Comparison of ENCODE assay signal across 9 cellular contexts in the genomic region with DNA sequence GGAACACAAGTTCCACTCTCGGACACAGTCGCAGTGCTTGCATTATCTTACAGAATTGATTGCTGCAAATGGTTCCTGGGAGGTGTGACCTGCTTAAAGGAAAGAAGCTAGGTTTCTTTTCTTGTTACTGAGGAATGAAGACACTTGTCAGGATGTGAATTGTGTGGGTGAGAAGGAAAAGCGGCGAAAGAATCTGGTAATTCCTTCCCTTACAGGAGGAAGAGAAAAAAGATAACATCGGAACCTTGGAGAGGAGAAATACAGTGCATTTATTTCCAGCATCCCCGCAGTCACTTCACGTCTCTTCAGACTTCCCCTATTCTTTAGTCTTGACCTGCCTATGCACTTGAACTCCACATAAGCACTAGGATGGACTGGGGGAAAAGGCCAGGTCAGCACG. TPM values are rescaled to one million over a fixed set of nuclear protein-coding genes. Genes with fewer than 3 reads are reported as not detected.
DNase-seq lines count a peak whose midpoint lies in the region; ATAC-seq and TF ChIP-seq lines count a peak whose summit lies in the region.
"Had no signal": no experiment of that assay in that cellular context is flagged by ENCODE, and none has a peak within 500 bp of the region (broad histone marks: within the 10 kb centered on the region; RNA-seq: fewer than 3 reads in every experiment).

No MANE protein-coding gene starts in this region.

- peaks cover 17% of the 10 kb centered on the region for H3K4me1 Mint-ChIP-seq in activated CD4-positive, alpha-beta memory T cell treated with anti-CD3 and anti-CD28 coated beads, Interleukin-2, amount 10 ng/mL, durations not matched to agents 7 days and 5 days

- no peak for TF ChIP-seq CTCF in spleen (IDR thresholded peaks at IDR 0.05 in 8 of 11, conservative IDR thresholded peaks at IDR 0.05 in 3 of 11)

- 3 to 11% (median 11%) methylated on average over 8 of the region's 8 CpGs for WGBS in spleen, 5 donors

- H3K27me3 ChIP-seq in iPS-18a (ENCODE audit: control insufficient read depth, insufficient read depth, low read length) (peaks cover 42% of the 10 kb centered on the region), spleen (replicated peaks in 1 of 7) (peaks cover 0 to 31% (median 0%) of the 10 kb centered on the region in 7 donors)

- H3K27me3 Mint-ChIP-seq in activated CD4-positive, alpha-beta memory T cell treated with anti-CD3 and anti-CD28 coated beads, Interleukin-2, amount 10 ng/mL, durations not matched to agents 7 days and 5 days = peaks cover 55% of the 10 kb centered on the region

- H3K9me3 Mint-ChIP-seq in activated CD4-positive, alpha-beta memory T cell treated with anti-CD3 and anti-CD28 coated beads, Interleukin-2, amount 10 ng/mL, durations not matched to agents 7 days and 5 days = no peaks in the 10 kb centered on the region

- H3K4me3 ChIP-seq in iPS-18a (ENCODE audit: low read length) = peak overlapping the region; percentile 90
- H3K4me3 ChIP-seq in spleen = peak overlapping the region; percentile 36 to 81 (median 62)

- ATAC-seq in GM21360 (IDR thresholded peaks at IDR 0.05; ENCODE audit: unreplicated experiment) = no peak

- DNase-seq in NCI-H82 (lab: John Stamatoyannopoulos, UW) (peak; percentile 33), NCI-H82 treated with DMSO at 0.1 percent for 48 hours (lab: John Stamatoyannopoulos, UW; ENCODE audit: unreplicated experiment) (no peak), spleen (no peak), NCI-H2029 treated with DMSO at 0.1 percent for 48 hours (lab: John Stamatoyannopoulos, UW) (no peak), T1000 (lab: John Stamatoyannopoulos, UW) (no peak)
- DNase-seq in activated CD4-positive, alpha-beta memory T cell treated with anti-CD3 and anti-CD28 coated beads, Interleukin-2, amount 10 ng/mL, durations not matched to agents 7 days and 5 days = no peak

- CTCF ChIA-PET in activated CD4-positive, alpha-beta memory T cell treated with anti-CD3 and anti-CD28 coated beads, Interleukin-2, amount 10 ng/mL, durations not matched to agents 7 days and 5 days (lab: Charles Lee) = no interaction called here

- no peak overlapping the region for H3K27ac ChIP-seq in iPS-18a (ENCODE audit: low read length)
- H3K27ac ChIP-seq in spleen = peak overlapping the region in 4 of 8 donors; percentile 85 to 90 (median 88)

- H3K9me3 ChIP-seq in iPS-18a (ENCODE audit: control insufficient read depth, low read depth, low read length) (no peaks in the 10 kb centered on the region), spleen (no peaks in the 10 kb centered on the region)

- no peak for TF ChIP-seq POLR2A in spleen (IDR thresholded peaks at IDR 0.05)

- POLR2A ChIA-PET in activated CD4-positive, alpha-beta memory T cell treated with anti-CD3 and anti-CD28 coated beads, Interleukin-2, amount 10 ng/mL, durations not matched to agents 7 days and 5 days (lab: Charles Lee) = no interaction called here

- peaks cover 15% of the 10 kb centered on the region for H3K4me1 ChIP-seq in iPS-18a (ENCODE audit: control insufficient read depth, low read depth, low read length)
- peaks cover 0 to 38% (median 25%) of the 10 kb centered on the region in 6 donors for H3K4me1 ChIP-seq in spleen

- intact Hi-C loops in spleen (cut with DNase I; ENCODE audit: low total_unique reads) = no loop called here

- H3K27ac Mint-ChIP-seq in activated CD4-positive, alpha-beta memory T cell treated with anti-CD3 and anti-CD28 coated beads, Interleukin-2, amount 10 ng/mL, durations not matched to agents 7 days and 5 days = no peak overlapping the region

- H3K9ac ChIP-seq in iPS-18a (ENCODE audit: low read length) = no peak overlapping the region

- H3K4me3 Mint-ChIP-seq in activated CD4-positive, alpha-beta memory T cell treated with anti-CD3 and anti-CD28 coated beads, Interleukin-2, amount 10 ng/mL, durations not matched to agents 7 days and 5 days = peak overlapping the region; percentile 71

- H3K36me3 ChIP-seq in iPS-18a (ENCODE audit: control insufficient read depth, low read depth, low read length) (no peaks in the 10 kb centered on the region), spleen (no peaks in the 10 kb centered on the region)

- H3K36me3 Mint-ChIP-seq in activated CD4-positive, alpha-beta memory T cell treated with anti-CD3 and anti-CD28 coated beads, Interleukin-2, amount 10 ng/mL, durations not matched to agents 7 days and 5 days (ENCODE audit: low read depth) = no peaks in the 10 kb centered on the region

RNA-seq across cellular contexts. Expression of a gene that starts 0.4 kb away (rescaled TPM):
- under 1 TPM; 0.50 to 0.73 TPM for total RNA-seq in activated CD4-positive, alpha-beta memory T cell treated with anti-CD3 and anti-CD28 coated beads, Interleukin-2, amount 10 ng/mL, durations not matched to agents 7 days and 5 days
- 10 to 100 TPM; 18.4 to 30.4 (median 22.8) TPM for total RNA-seq in spleen
- polyA plus RNA-seq in spleen = 1 to 10 TPM; 1.3 to 3.2 (median 2.6) TPM
- polyA plus RNA-seq: AG04450 had no signal

Comparison
In these comparisons a context has a peak if more than half of its experiments do, and no peak if none do; other contexts are left out.
1. RNA of a gene that starts 0.4 kb away (total RNA-seq): 18.4 to 30.4 TPM in spleen; 0.50 to 0.73 TPM in activated CD4-positive, alpha-beta memory T cell treated with anti-CD3 and anti-CD28 coated beads, Interleukin-2, amount 10 ng/mL, durations not matched to agents 7 days and 5 days; every median in the first group is over 10 times any median in the second.